In the genomic region with DNA sequence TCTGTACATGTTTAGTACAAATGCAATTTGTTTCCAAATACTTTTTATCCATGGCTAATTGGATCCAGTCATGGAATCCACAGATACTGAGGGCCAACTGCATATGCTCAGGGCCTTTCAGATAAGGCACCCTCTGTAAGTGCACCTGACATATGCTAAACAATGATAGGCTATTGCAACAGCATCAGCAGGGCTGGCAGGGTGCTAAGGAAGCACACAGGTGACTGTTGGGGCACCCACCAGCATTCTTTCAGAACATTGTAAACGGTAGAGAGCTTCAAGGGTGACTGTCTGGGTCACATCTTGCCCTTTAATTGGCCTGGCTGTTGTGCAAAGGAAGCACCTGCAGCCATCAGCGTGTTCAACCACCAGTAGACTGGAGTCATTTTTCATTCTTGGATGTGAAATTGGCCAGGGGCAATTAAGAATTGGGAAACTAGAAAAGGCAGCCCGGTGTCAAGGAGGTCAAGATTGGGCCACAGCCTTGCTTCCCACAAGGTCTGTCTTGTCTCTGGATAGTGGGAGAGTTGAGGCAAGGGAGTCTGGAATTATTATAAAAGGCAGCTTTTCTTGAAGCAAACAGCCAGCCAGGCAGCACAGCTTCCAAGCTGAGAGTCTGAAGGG, we compare ENCODE assay signal across 18 cellular contexts.
"Had no signal": no experiment of that assay in that cellular context is flagged by ENCODE, and none has a peak within 500 bp of the region (broad histone marks: within the 10 kb centered on the region; RNA-seq: fewer than 3 reads in every experiment).

No MANE protein-coding gene starts in this region.

- H3K4me1 ChIP-seq: neural progenitor cell, pancreas had no signal

- H3K36me3 ChIP-seq: gastroesophageal sphincter, left lung, neural progenitor cell, pancreas, tibial artery had no signal

- H3K4me3 ChIP-seq: coronary artery, gastroesophageal sphincter, left lung, neural progenitor cell, pancreas, skin epidermis, tibial artery had no signal

- DNase-seq: activated CD4-positive, alpha-beta T cell treated with anti-CD3 and anti-CD28 coated beads for 4 hours; activated CD8-positive, alpha-beta memory T cell treated with anti-CD3 and anti-CD28 coated beads, Interleukin-2, amount 50 U/mL, for 4 hours; activated CD8-positive, alpha-beta T cell treated with anti-CD3 and anti-CD28 coated beads for 36 hours; activated naive CD4-positive, alpha-beta T cell; activated naive CD8-positive, alpha-beta T cell treated with anti-CD3 and anti-CD28 coated beads, Interleukin-2, amount 50 U/mL, for 24 hours; activated T-cell treated with anti-CD3 and anti-CD28 coated beads, Interleukin-2, amount 50 U/mL, for 72 hours; central memory CD4-positive, alpha-beta T cell; effector CD8-positive, alpha-beta T cell; islet precursor cell; left lung; mesenchymal stem cell; pancreas; tibial artery had no signal

- H3K27me3 ChIP-seq: gastroesophageal sphincter, left lung, neural progenitor cell, pancreas, tibial artery had no signal

- H3K9me3 ChIP-seq: gastroesophageal sphincter, left lung, pancreas, tibial artery had no signal

- H3K4me2 ChIP-seq: neural progenitor cell had no signal

- H2AFZ ChIP-seq: neural progenitor cell had no signal

- H3K9ac ChIP-seq: neural progenitor cell had no signal

- H3K27ac ChIP-seq: coronary artery, epithelial cell of prostate, gastroesophageal sphincter, left lung, neural progenitor cell, pancreas, skin epidermis, tibial artery had no signal
